Comparison of ENCODE assay signal across 8 cellular contexts in the genomic region with DNA sequence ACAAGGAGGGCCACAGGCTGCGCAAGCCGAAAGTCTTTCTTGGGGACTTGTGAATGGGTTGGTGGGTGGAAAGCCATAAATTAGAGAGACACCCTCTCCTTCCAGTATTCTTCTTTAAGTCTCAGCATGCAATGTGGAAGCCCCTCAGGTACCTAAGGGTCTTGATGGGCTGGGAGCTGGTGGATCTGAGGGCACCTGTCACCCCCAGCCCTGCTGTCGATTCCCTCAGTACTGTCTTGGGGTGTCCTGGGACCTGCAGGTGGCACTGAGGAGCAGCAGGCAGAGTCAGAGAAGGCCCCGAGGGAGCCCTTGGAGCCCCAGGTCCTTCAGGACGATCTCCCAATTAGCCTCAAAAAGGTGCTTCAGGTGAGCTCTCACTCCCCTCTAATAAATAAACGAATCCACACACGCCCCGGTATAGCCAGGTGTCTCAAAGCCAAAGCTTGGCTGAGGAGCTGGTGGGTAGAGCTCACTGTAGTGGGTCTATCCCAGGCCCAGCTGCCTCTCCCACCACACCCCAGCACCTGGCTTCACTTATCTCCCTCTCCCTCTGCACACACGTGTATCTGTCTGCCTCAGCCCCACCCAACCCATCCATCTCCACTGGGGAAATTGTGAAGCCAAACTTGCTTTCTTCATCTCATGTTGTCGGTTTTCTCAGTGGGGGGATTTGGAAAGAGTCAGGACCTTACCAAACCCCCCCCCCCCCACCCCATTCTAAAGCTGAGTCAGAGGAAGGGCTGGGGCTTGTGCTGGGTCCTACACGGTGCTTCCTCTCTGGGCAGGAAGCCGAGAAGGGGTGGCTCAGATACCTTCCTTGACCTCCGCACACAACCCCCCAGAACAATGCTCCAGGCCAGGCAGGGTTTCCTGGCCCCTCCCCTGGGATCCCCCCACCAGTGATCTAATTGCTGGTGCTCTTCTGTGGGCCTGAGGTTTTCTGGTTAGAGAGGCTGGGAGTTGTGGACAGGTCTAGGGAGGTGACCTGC. TPM values are rescaled to one million over a fixed set of nuclear protein-coding genes. Genes with fewer than 3 reads are reported as not detected.
A peak's percentile ranks its signal among the peaks of the same experiment; 100 is the strongest.
DNase-seq lines count a peak whose midpoint lies in the region; ATAC-seq and TF ChIP-seq lines count a peak whose summit lies in the region.

No MANE protein-coding gene starts in this region.

- CTCF ChIA-PET in CD8-positive, alpha-beta T cell (lab: Charles Lee): interaction anchor here (1.0 to 22.1 kb wide), 8 partner anchors 8 to 493 kb away, joined by 3 to 528 read pairs (median 35); partner anchors contain the start of genes ADAM15, EFNA4 and KRTCAP2
- CTCF ChIA-PET in WTC11 (lab: Charles Lee): interaction anchor here (0.6 to 9.4 kb wide), 19 partner anchors 8 to 157 kb away, joined by 3 to 176 read pairs (median 8); partner anchors contain the start of genes EFNA3, EFNA4, SHC1 and ZBTB7B

- in situ Hi-C loops in KBM-7 (cut with MboI; ENCODE audit: low pct_unique_long_range_greater_than_20kb, low sequenced_read_pairs): no loop called here

- no peaks in the 10 kb centered on the region for H3K27me3 Mint-ChIP-seq in CD8-positive, alpha-beta T cell (ENCODE audit: low read depth)
- peaks cover 20% of the 10 kb centered on the region for H3K27me3 Mint-ChIP-seq in WTC11 (ENCODE audit: low read depth)

- no peak for ATAC-seq in CD8-positive, alpha-beta T cell
- ATAC-seq in WTC11: no peak

- no peak for TF ChIP-seq POLR2A in ovary (IDR thresholded peaks at IDR 0.05)

- H3K9me3 ChIP-seq in CD8-positive, alpha-beta T cell (ENCODE audit: low read length): no peaks in the 10 kb centered on the region
- H3K9me3 ChIP-seq in fibroblast of lung (ENCODE audit: control insufficient read depth, insufficient read depth, low read depth, low read length): no peaks in the 10 kb centered on the region
- H3K9me3 ChIP-seq in ovary: no peaks in the 10 kb centered on the region

- intact Hi-C loops in CD8-positive, alpha-beta T cell (cut with DNase I, micrococcal nuclease): loop anchor here (5.0 kb wide), 1 partner anchor 445 kb away; the partner anchor contains the start of gene ADAR (in 2 of the 2)
- intact Hi-C loops in ovary (cut with DNase I): loop anchor here in 3 of 4 donors (5.0 to 10.0 kb wide), 4 partner anchors 35 to 488 kb away; partner anchors contain the start of genes CHRNB2 (in 1 of the 3), CKS1B (in 1 of the 3) and SHC1 (in 1 of the 3)

- H3K27ac ChIP-seq in CD8-positive, alpha-beta T cell (ENCODE audit: low read depth, low read length): no peak overlapping the region
- H3K27ac ChIP-seq in fibroblast of lung (ENCODE audit: insufficient read depth, low read length) (no peak overlapping the region), ovary (peak overlapping the region in 1 of 2 donors; percentile 81)

- no peak for TF ChIP-seq CTCF in CD8-positive, alpha-beta T cell (IDR thresholded peaks at IDR 0.05)
- TF ChIP-seq CTCF in WTC11 (IDR thresholded peaks at IDR 0.05) (no peak), fibroblast of lung (conservative IDR thresholded peaks at IDR 0.05 in 1 of 2, IDR thresholded peaks at IDR 0.05 in 1 of 2; ENCODE audit: low read depth in 1 of 2, low read length in 2 of 2) (peak in 1 of 2 donors; percentile 32), ovary (IDR thresholded peaks at IDR 0.05) (no peak)

- H3K36me3 ChIP-seq in CD8-positive, alpha-beta T cell (ENCODE audit: insufficient read depth, low read length): no peaks in the 10 kb centered on the region
- peaks cover under 1% of the 10 kb centered on the region for H3K36me3 ChIP-seq in fibroblast of lung (ENCODE audit: control insufficient read depth, insufficient read depth, low read length)
- no peaks in the 10 kb centered on the region for H3K36me3 ChIP-seq in ovary

- H3K4me3 ChIP-seq in CD8-positive, alpha-beta T cell (ENCODE audit: low read depth, low read length): no peak overlapping the region
- H3K4me3 ChIP-seq in fibroblast of lung (replicated peaks in 1 of 4; ENCODE audit: control extremely low read depth in 1 of 4, insufficient read depth in 1 of 4, low read depth in 3 of 4, low read length in 4 of 4) (peak overlapping the region in 3 of 4 experiments; percentile 72 to 79 (median 73)), ovary (peak overlapping the region; percentile 82)

- WGBS in ovary, 3 donors: 58 to 67% (median 65%) methylated on average over 13 of the region's 13 CpGs

- no peak for TF ChIP-seq EP300 in ovary (IDR thresholded peaks at IDR 0.05)

- H3K4me1 Mint-ChIP-seq in CD8-positive, alpha-beta T cell (ENCODE audit: low read depth): peaks cover 19% of the 10 kb centered on the region
- peaks cover 26% of the 10 kb centered on the region for H3K4me1 Mint-ChIP-seq in WTC11

- no peaks in the 10 kb centered on the region for H3K9me3 Mint-ChIP-seq in CD8-positive, alpha-beta T cell
- no peaks in the 10 kb centered on the region for H3K9me3 Mint-ChIP-seq in WTC11

- no peaks in the 10 kb centered on the region for H3K27me3 ChIP-seq in CD8-positive, alpha-beta T cell (ENCODE audit: insufficient read depth, low read length)
- H3K27me3 ChIP-seq in fibroblast of lung (ENCODE audit: control insufficient read depth, insufficient read depth, low read length) (no peaks in the 10 kb centered on the region), ovary (no peaks in the 10 kb centered on the region)

- H3K27ac Mint-ChIP-seq in CD8-positive, alpha-beta T cell: no peak overlapping the region
- no peak overlapping the region for H3K27ac Mint-ChIP-seq in WTC11

- H3K36me3 Mint-ChIP-seq in CD8-positive, alpha-beta T cell: peaks cover 9% of the 10 kb centered on the region
- no peaks in the 10 kb centered on the region for H3K36me3 Mint-ChIP-seq in WTC11

- peak overlapping the region; percentile 92 for H3K4me2 ChIP-seq in fibroblast of lung (ENCODE audit: extremely low read depth, insufficient read depth, low read length)

- peaks cover 27% of the 10 kb centered on the region for H3K4me1 ChIP-seq in CD8-positive, alpha-beta T cell (ENCODE audit: insufficient read depth, low read length)
- H3K4me1 ChIP-seq in fibroblast of lung (ENCODE audit: control insufficient read depth, extremely low read depth, insufficient read depth, low read length) (peaks cover 7% of the 10 kb centered on the region), ovary (ENCODE audit: insufficient read depth) (peaks cover 6% of the 10 kb centered on the region)

- H3K9ac ChIP-seq in fibroblast of lung (ENCODE audit: insufficient read depth, low read length): no peak overlapping the region

- no peaks in the 10 kb centered on the region for H3K79me2 ChIP-seq in fibroblast of lung (ENCODE audit: control insufficient read depth, insufficient read depth, low read length)

- no peak overlapping the region for H2AFZ ChIP-seq in fibroblast of lung (ENCODE audit: low read length)

- peak in 3 of 7 experiments; percentile 16 to 39 (median 37) for DNase-seq in CD8-positive, alpha-beta T cell
- DNase-seq in KBM-7: peak; percentile 45
- no peak for DNase-seq in WTC11 (ENCODE audit: low spot score)
- no peak for DNase-seq in fibroblast of lung (ENCODE audit: low read depth in 2 of 2)
- no peak for DNase-seq in ovary
- DNase-seq in NCI-H2081 treated with DMSO at 0.1 percent for 48 hours (lab: John Stamatoyannopoulos, UW): no peak
- DNase-seq in NCI-H774 (lab: John Stamatoyannopoulos, UW): no peak
- no peak for DNase-seq in COLO829 (ENCODE audit: low spot score)

- POLR2A ChIA-PET in CD8-positive, alpha-beta T cell (lab: Charles Lee): interaction anchor here (1.4 to 1.9 kb wide), 3 partner anchors 10 to 32 kb away, joined by 5 to 9 read pairs (median 5); partner anchors contain the start of gene EFNA4
- POLR2A ChIA-PET in WTC11 (lab: Charles Lee): no interaction called here

- H4K20me1 ChIP-seq in fibroblast of lung (ENCODE audit: control insufficient read depth, extremely low read depth, insufficient read depth, low read length): no peaks in the 10 kb centered on the region

- H3K4me3 Mint-ChIP-seq in CD8-positive, alpha-beta T cell: peak overlapping the region; percentile 80
- peak overlapping the region; percentile 65 for H3K4me3 Mint-ChIP-seq in WTC11

RNA-seq across cellular contexts. Expression of gene ADAM15, which starts 1.6 kb away (rescaled TPM):
- total RNA-seq in CD8-positive, alpha-beta T cell: 10 to 100 TPM; 10.8 to 11.8 TPM
- total RNA-seq in WTC11 (2021): 32.1 to 38.4 TPM (median 33.2 TPM) in 3 replicates
- total RNA-seq in fibroblast of lung: 49.1 and 58.5 TPM in 2 replicates
- 19.5 and 28.9 TPM in 2 replicates for polyA plus RNA-seq in fibroblast of lung
- 37.4 and 58.0 TPM in 2 replicates for polyA plus RNA-seq in fibroblast of lung (2012)
- 144 and 162 TPM in 2 replicates for polyA minus RNA-seq in fibroblast of lung (ENCODE audit: low replicate concordance)
- 100 to 1,000 TPM in 1 of 7 donors, 10 to 100 TPM in 6; 34.8 to 149 (median 67.8) TPM for total RNA-seq in ovary
- 10 to 100 TPM; 17.0 to 61.7 TPM for polyA plus RNA-seq in ovary

RNA-seq across cellular contexts. Expression of gene EFNA4, which starts 10.8 kb away (rescaled TPM):
- total RNA-seq in CD8-positive, alpha-beta T cell: 1 to 10 TPM; 1.4 to 1.8 TPM
- 19.5 to 22.7 TPM (median 22.3 TPM) in 3 replicates for total RNA-seq in WTC11 (2021)
- total RNA-seq in fibroblast of lung: 2.8 and 3.8 TPM in 2 replicates
- polyA plus RNA-seq in fibroblast of lung: 2.6 and 4.3 TPM in 2 replicates
- polyA plus RNA-seq in fibroblast of lung (2012): 3.6 and 3.9 TPM in 2 replicates
- polyA minus RNA-seq in fibroblast of lung (ENCODE audit: low replicate concordance): 3.3 and 8.4 TPM in 2 replicates
- 10 to 100 TPM in 5 of 7 donors, 1 to 10 TPM in 2; 8.6 to 14.1 (median 12.2) TPM for total RNA-seq in ovary
- polyA plus RNA-seq in ovary: 10 to 100 TPM in 1 of 2 donors, 1 to 10 TPM in 1; 7.3 to 10.6 TPM

RNA-seq across cellular contexts. Expression of gene DCST1, which starts 19.1 kb away (rescaled TPM):
- under 1 TPM in 1 of 2 experiments, not detected in 1; 0.30 TPM for total RNA-seq in CD8-positive, alpha-beta T cell
- 0.15 TPM in 1 of 3 replicates, not detected in the others for total RNA-seq in WTC11 (2021)
- total RNA-seq in fibroblast of lung: not detected in 2 replicates
- polyA plus RNA-seq in fibroblast of lung: not detected in 2 replicates
- polyA plus RNA-seq in fibroblast of lung (2012): not detected in 2 replicates
- not detected in 2 replicates for polyA minus RNA-seq in fibroblast of lung (ENCODE audit: low replicate concordance)
- total RNA-seq in ovary: under 1 TPM in 4 of 7 donors, not detected in 3; 0.22 to 0.80 (median 0.51) TPM
- polyA plus RNA-seq in ovary: under 1 TPM in 1 of 2 donors, not detected in 1; 0.06 TPM

RNA-seq across cellular contexts. Expression of gene DCST2, which starts 19.1 kb away (rescaled TPM):
- under 1 TPM; 0.52 to 0.61 TPM for total RNA-seq in CD8-positive, alpha-beta T cell
- total RNA-seq in WTC11 (2021) (0.83 to 1.8 TPM (median 1.6 TPM) in 3 replicates), fibroblast of lung (under 0.01 and 0.17 TPM in 2 replicates), ovary (1 to 10 TPM in 4 of 7 donors, under 1 TPM in 2, not detected in 1; 0.45 to 1.4 (median 1.2) TPM)
- polyA plus RNA-seq in fibroblast of lung (0.06 and 0.10 TPM in 2 replicates), ovary (1 to 10 TPM in 1 of 2 donors, under 1 TPM in 1; 0.17 to 1.1 TPM)
- not detected in 2 replicates for polyA plus RNA-seq in fibroblast of lung (2012)
- polyA minus RNA-seq in fibroblast of lung (ENCODE audit: low replicate concordance): not detected in 2 replicates

RNA-seq across cellular contexts. Expression of gene EFNA3, which starts 25.9 kb away (rescaled TPM):
- under 1 TPM; 0.46 to 0.69 TPM for total RNA-seq in CD8-positive, alpha-beta T cell
- total RNA-seq in WTC11 (2021) (12.5 to 15.4 TPM (median 15.4 TPM) in 3 replicates), fibroblast of lung (0.33 and 0.51 TPM in 2 replicates), ovary (1 to 10 TPM; 1.3 to 3.7 (median 2.4) TPM)
- polyA plus RNA-seq in fibroblast of lung (0.16 and 0.30 TPM in 2 replicates), ovary (1 to 10 TPM; 1.6 to 2.1 TPM)
- 0.22 and 0.76 TPM in 2 replicates for polyA plus RNA-seq in fibroblast of lung (2012)
- 2.8 TPM in 1 of 2 replicates, not detected in the other for polyA minus RNA-seq in fibroblast of lung (ENCODE audit: low replicate concordance)
